28 cellular contexts compared by ENCODE assay signal in the genomic region with DNA sequence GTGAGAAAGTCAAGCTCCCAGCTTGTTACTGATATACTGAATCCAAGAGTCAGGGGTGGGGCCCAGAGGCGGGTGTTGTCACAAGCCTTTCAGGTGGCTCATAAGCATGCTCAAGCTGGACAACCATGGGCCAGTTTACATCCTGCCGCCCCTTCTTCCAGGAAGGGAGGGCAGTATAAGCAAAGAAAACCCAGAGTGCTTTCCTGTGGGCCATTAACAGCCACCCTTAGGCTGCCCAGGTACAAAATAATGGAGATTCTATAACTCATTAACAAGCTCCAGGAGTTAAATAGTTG.
"Had no signal": no experiment of that assay in that cellular context is flagged by ENCODE, and none has a peak within 500 bp of the region (broad histone marks: within the 10 kb centered on the region; RNA-seq: fewer than 3 reads in every experiment).

No MANE protein-coding gene starts in this region.

- H3K9me3 ChIP-seq: gastroesophageal sphincter, stomach, tibial artery had no signal

- H3K36me3 Mint-ChIP-seq: activated naive CD4-positive, alpha-beta T cell treated with anti-CD3 and anti-CD28 coated beads, Interleukin-2, amount 10 ng/mL, durations not matched to agents 7 days and 5 days; activated naive CD8-positive, alpha-beta T cell treated with anti-CD3 and anti-CD28 coated beads, Interleukin-2, amount 10 ng/mL, durations not matched to agents 7 days and 5 days; naive thymus-derived CD4-positive, alpha-beta T cell; stimulated activated naive B cell treated with anti-CD40 and anti-IgM and Interleukin-4, amounts not matched to agents 10 μg/mL and 1 μg/mL and 100 μg/mL, for 72 hours had no signal

- H3K27ac ChIP-seq: brain microvascular endothelial cell, gastroesophageal sphincter, stomach had no signal

- H3K4me1 ChIP-seq: stomach had no signal

- H3K4me3 ChIP-seq: gastroesophageal sphincter, stomach, tibial artery had no signal

- H3K27ac Mint-ChIP-seq: activated CD4-positive, alpha-beta memory T cell treated with anti-CD3 and anti-CD28 coated beads, Interleukin-2, amount 10 ng/mL, durations not matched to agents 7 days and 5 days; activated CD4-positive, alpha-beta T cell treated with anti-CD3 and anti-CD28 coated beads, Interleukin-2, amount 10 ng/mL, durations not matched to agents 7 days and 5 days; activated naive CD4-positive, alpha-beta T cell treated with anti-CD3 and anti-CD28 coated beads, Interleukin-2, amount 10 ng/mL, durations not matched to agents 7 days and 5 days; activated naive CD8-positive, alpha-beta T cell treated with anti-CD3 and anti-CD28 coated beads, Interleukin-2, amount 10 ng/mL, durations not matched to agents 7 days and 5 days; activated T-cell treated with anti-CD3 and anti-CD28 coated beads, Interleukin-2, amount 50 U/mL, for 24 hours; effector memory CD8-positive, alpha-beta T cell; naive thymus-derived CD4-positive, alpha-beta T cell; stimulated activated naive B cell treated with anti-CD40 and anti-IgM and Interleukin-4, amounts not matched to agents 10 μg/mL and 1 μg/mL and 100 μg/mL, for 72 hours had no signal

- H3K4me1 Mint-ChIP-seq: activated CD4-positive, alpha-beta memory T cell treated with anti-CD3 and anti-CD28 coated beads, Interleukin-2, amount 10 ng/mL, durations not matched to agents 7 days and 5 days; activated CD4-positive, alpha-beta T cell treated with anti-CD3 and anti-CD28 coated beads, Interleukin-2, amount 10 ng/mL, durations not matched to agents 7 days and 5 days; activated naive CD4-positive, alpha-beta T cell treated with anti-CD3 and anti-CD28 coated beads, Interleukin-2, amount 10 ng/mL, durations not matched to agents 7 days and 5 days; activated naive CD8-positive, alpha-beta T cell treated with anti-CD3 and anti-CD28 coated beads, Interleukin-2, amount 10 ng/mL, durations not matched to agents 7 days and 5 days; naive thymus-derived CD4-positive, alpha-beta T cell; neural crest cell; stimulated activated naive B cell treated with anti-CD40 and anti-IgM and Interleukin-4, amounts not matched to agents 10 μg/mL and 1 μg/mL and 100 μg/mL, for 72 hours had no signal

- DNase-seq: activated CD4-positive, alpha-beta memory T cell treated with anti-CD3 and anti-CD28 coated beads, Interleukin-2, amount 10 ng/mL, durations not matched to agents 7 days and 5 days; activated CD4-positive, alpha-beta T cell treated with anti-CD3 and anti-CD28 coated beads for 1 hour; activated CD4-positive, alpha-beta T cell treated with anti-CD3 and anti-CD28 coated beads, Interleukin-2, amount 10 ng/mL, durations not matched to agents 7 days and 5 days; activated CD8-positive, alpha-beta memory T cell treated with anti-CD3 and anti-CD28 coated beads, Interleukin-2, amount 50 U/mL, for 48 hours; activated gamma-delta T cell; activated naive CD4-positive, alpha-beta T cell treated with anti-CD3 and anti-CD28 coated beads, Interleukin-2, amount 10 ng/mL, durations not matched to agents 7 days and 5 days; activated naive CD8-positive, alpha-beta T cell treated with anti-CD3 and anti-CD28 coated beads, Interleukin-2, amount 10 ng/mL, durations not matched to agents 7 days and 5 days; activated T-cell treated with anti-CD3 and anti-CD28 coated beads, Interleukin-2, amount 50 U/mL, for 24 hours; brain microvascular endothelial cell; cortex of kidney; effector memory CD8-positive, alpha-beta T cell; erythroblast; head of caudate nucleus; hypothalamus; left cardiac atrium; mammary epithelial cell; midbrain; naive thymus-derived CD4-positive, alpha-beta T cell; occipital lobe; right cardiac atrium; stimulated activated CD4-positive, alpha-beta T cell treated with anti-CD3 and anti-CD28 coated beads, Interleukin-15, amount 100 ng/mL, for 24 hours; stimulated activated CD4-positive, alpha-beta T cell treated with anti-CD3 and anti-CD28 coated beads, Interleukin-2, amount 100 ng/mL, for 24 hours; stimulated activated naive B cell treated with anti-CD40 and anti-IgM and Interleukin-4, amounts not matched to agents 10 μg/mL and 1 μg/mL and 100 μg/mL, for 72 hours; stomach; T-helper 2 cell; tibial artery had no signal

- H3K27me3 Mint-ChIP-seq: activated CD4-positive, alpha-beta memory T cell treated with anti-CD3 and anti-CD28 coated beads, Interleukin-2, amount 10 ng/mL, durations not matched to agents 7 days and 5 days; activated CD4-positive, alpha-beta T cell treated with anti-CD3 and anti-CD28 coated beads, Interleukin-2, amount 10 ng/mL, durations not matched to agents 7 days and 5 days; activated naive CD4-positive, alpha-beta T cell treated with anti-CD3 and anti-CD28 coated beads, Interleukin-2, amount 10 ng/mL, durations not matched to agents 7 days and 5 days; activated naive CD8-positive, alpha-beta T cell treated with anti-CD3 and anti-CD28 coated beads, Interleukin-2, amount 10 ng/mL, durations not matched to agents 7 days and 5 days; activated T-cell treated with anti-CD3 and anti-CD28 coated beads, Interleukin-2, amount 50 U/mL, for 24 hours; stimulated activated naive B cell treated with anti-CD40 and anti-IgM and Interleukin-4, amounts not matched to agents 10 μg/mL and 1 μg/mL and 100 μg/mL, for 72 hours had no signal

- H3K27me3 ChIP-seq: brain microvascular endothelial cell, gastroesophageal sphincter, stomach, tibial artery had no signal

- H3K4me3 Mint-ChIP-seq: activated CD4-positive, alpha-beta memory T cell treated with anti-CD3 and anti-CD28 coated beads, Interleukin-2, amount 10 ng/mL, durations not matched to agents 7 days and 5 days; activated CD4-positive, alpha-beta T cell treated with anti-CD3 and anti-CD28 coated beads, Interleukin-2, amount 10 ng/mL, durations not matched to agents 7 days and 5 days; activated naive CD4-positive, alpha-beta T cell treated with anti-CD3 and anti-CD28 coated beads, Interleukin-2, amount 10 ng/mL, durations not matched to agents 7 days and 5 days; activated naive CD8-positive, alpha-beta T cell treated with anti-CD3 and anti-CD28 coated beads, Interleukin-2, amount 10 ng/mL, durations not matched to agents 7 days and 5 days; activated T-cell treated with anti-CD3 and anti-CD28 coated beads, Interleukin-2, amount 50 U/mL, for 24 hours; effector memory CD8-positive, alpha-beta T cell; naive thymus-derived CD4-positive, alpha-beta T cell; neural crest cell; stimulated activated naive B cell treated with anti-CD40 and anti-IgM and Interleukin-4, amounts not matched to agents 10 μg/mL and 1 μg/mL and 100 μg/mL, for 72 hours had no signal

- H3K9me3 Mint-ChIP-seq: activated CD4-positive, alpha-beta memory T cell treated with anti-CD3 and anti-CD28 coated beads, Interleukin-2, amount 10 ng/mL, durations not matched to agents 7 days and 5 days; activated CD4-positive, alpha-beta T cell treated with anti-CD3 and anti-CD28 coated beads, Interleukin-2, amount 10 ng/mL, durations not matched to agents 7 days and 5 days; activated naive CD4-positive, alpha-beta T cell treated with anti-CD3 and anti-CD28 coated beads, Interleukin-2, amount 10 ng/mL, durations not matched to agents 7 days and 5 days; activated naive CD8-positive, alpha-beta T cell treated with anti-CD3 and anti-CD28 coated beads, Interleukin-2, amount 10 ng/mL, durations not matched to agents 7 days and 5 days; activated T-cell treated with anti-CD3 and anti-CD28 coated beads, Interleukin-2, amount 50 U/mL, for 24 hours; effector memory CD8-positive, alpha-beta T cell; neural crest cell had no signal

- H3K36me3 ChIP-seq: brain microvascular endothelial cell, gastroesophageal sphincter, stomach, tibial artery had no signal
